Comparison of ENCODE assay signal across 1 cellular context in the genomic region with DNA sequence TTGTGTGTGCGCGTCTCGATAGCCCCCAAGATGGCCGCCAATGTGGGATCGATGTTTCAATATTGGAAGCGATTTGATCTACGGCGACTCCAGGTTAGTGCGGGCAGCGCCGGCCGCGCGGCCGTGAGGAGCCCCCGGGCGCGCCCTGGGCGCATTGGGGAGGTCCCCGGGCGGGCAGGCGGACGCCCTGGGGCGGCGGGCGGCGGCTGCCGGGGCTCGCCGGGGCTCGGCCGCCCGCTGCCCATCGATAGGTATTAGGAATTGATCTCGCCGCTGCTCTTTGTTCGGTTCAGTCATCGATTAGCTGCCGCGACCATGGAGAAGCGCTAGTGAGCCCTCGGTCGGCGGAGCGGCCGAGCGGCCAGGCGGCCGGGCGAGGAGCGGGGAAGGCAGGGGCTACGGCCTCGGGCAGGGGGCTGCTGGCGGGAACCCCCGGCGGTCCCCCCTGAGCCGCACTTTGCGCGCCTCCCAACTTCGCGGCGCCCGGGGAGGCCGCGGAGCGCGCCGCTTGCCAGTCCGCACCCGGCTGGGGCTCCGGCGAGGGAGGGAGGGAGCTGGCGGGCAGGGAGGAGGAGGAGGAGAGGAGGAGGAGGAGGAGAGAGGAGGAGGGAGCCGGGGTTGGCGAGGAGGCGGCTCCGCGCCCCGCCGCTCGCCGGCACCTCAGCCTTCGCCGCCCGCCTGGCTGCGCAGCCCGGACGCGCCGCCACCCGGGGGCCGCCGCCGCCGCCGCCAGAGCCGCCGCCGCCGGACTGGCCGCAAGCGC.
TF ChIP-seq lines count a peak whose summit lies in the region.

CUX2 (plus strand) TSS at position 18 of the 763 bp plus-strand sequence.

TF ChIP-seq in GM12878, 131 proteins besides CTCF, POLR2A, EP300 and RAD21 (continued from another document):
- TF ChIP-seq E2F8 (IDR thresholded peaks at IDR 0.05; ENCODE audit: low read depth, partially characterized antibody): no peak
- no peak for TF ChIP-seq ZSCAN29 (IDR thresholded peaks at IDR 0.05)
- TF ChIP-seq, protein P1, sequence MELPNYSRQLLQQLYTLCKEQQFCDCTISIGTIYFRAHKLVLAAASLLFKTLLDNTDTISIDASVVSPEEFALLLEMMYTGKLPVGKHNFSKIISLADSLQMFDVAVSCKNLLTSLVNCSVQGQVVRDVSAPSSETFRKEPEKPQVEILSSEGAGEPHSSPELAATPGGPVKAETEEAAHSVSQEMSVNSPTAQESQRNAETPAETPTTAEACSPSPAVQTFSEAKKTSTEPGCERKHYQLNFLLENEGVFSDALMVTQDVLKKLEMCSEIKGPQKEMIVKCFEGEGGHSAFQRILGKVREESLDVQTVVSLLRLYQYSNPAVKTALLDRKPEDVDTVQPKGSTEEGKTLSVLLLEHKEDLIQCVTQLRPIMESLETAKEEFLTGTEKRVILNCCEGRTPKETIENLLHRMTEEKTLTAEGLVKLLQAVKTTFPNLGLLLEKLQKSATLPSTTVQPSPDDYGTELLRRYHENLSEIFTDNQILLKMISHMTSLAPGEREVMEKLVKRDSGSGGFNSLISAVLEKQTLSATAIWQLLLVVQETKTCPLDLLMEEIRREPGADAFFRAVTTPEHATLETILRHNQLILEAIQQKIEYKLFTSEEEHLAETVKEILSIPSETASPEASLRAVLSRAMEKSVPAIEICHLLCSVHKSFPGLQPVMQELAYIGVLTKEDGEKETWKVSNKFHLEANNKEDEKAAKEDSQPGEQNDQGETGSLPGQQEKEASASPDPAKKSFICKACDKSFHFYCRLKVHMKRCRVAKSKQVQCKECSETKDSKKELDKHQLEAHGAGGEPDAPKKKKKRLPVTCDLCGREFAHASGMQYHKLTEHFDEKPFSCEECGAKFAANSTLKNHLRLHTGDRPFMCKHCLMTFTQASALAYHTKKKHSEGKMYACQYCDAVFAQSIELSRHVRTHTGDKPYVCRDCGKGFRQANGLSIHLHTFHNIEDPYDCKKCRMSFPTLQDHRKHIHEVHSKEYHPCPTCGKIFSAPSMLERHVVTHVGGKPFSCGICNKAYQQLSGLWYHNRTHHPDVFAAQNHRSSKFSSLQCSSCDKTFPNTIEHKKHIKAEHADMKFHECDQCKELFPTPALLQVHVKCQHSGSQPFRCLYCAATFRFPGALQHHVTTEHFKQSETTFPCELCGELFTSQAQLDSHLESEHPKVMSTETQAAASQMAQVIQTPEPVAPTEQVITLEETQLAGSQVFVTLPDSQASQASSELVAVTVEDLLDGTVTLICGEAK (IDR thresholded peaks at IDR 0.05; ENCODE audit: borderline replicate concordance): no peak
- TF ChIP-seq WRNIP1 (IDR thresholded peaks at IDR 0.05; ENCODE audit: borderline replicate concordance, low read depth, low read length): no peak
- no peak for TF ChIP-seq SKIL (IDR thresholded peaks at IDR 0.05; ENCODE audit: low read depth, poor library complexity, severe bottlenecking)
- no peak for TF ChIP-seq ASH2L (IDR thresholded peaks at IDR 0.05; ENCODE audit: borderline replicate concordance, low read depth)
- TF ChIP-seq, protein P2, sequence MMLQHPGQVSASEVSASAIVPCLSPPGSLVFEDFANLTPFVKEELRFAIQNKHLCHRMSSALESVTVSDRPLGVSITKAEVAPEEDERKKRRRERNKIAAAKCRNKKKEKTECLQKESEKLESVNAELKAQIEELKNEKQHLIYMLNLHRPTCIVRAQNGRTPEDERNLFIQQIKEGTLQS (IDR thresholded peaks at IDR 0.05; ENCODE audit: borderline replicate concordance, extremely low read depth, low read depth, low read length): no peak
- TF ChIP-seq, protein P3, sequence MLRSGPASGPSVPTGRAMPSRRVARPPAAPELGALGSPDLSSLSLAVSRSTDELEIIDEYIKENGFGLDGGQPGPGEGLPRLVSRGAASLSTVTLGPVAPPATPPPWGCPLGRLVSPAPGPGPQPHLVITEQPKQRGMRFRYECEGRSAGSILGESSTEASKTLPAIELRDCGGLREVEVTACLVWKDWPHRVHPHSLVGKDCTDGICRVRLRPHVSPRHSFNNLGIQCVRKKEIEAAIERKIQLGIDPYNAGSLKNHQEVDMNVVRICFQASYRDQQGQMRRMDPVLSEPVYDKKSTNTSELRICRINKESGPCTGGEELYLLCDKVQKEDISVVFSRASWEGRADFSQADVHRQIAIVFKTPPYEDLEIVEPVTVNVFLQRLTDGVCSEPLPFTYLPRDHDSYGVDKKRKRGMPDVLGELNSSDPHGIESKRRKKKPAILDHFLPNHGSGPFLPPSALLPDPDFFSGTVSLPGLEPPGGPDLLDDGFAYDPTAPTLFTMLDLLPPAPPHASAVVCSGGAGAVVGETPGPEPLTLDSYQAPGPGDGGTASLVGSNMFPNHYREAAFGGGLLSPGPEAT (IDR thresholded peaks at IDR 0.05; ENCODE audit: low read depth): no peak
- TF ChIP-seq MYB (IDR thresholded peaks at IDR 0.05; ENCODE audit: borderline replicate concordance, low read depth, low read length): no peak
- no peak for TF ChIP-seq HCFC1 (IDR thresholded peaks at IDR 0.05; ENCODE audit: low read length)
- TF ChIP-seq RELA (IDR thresholded peaks at IDR 0.05; ENCODE audit: borderline replicate concordance, partially characterized antibody): no peak
- no peak for TF ChIP-seq BACH1 (IDR thresholded peaks at IDR 0.05; ENCODE audit: borderline replicate concordance)
- TF ChIP-seq, protein P4, sequence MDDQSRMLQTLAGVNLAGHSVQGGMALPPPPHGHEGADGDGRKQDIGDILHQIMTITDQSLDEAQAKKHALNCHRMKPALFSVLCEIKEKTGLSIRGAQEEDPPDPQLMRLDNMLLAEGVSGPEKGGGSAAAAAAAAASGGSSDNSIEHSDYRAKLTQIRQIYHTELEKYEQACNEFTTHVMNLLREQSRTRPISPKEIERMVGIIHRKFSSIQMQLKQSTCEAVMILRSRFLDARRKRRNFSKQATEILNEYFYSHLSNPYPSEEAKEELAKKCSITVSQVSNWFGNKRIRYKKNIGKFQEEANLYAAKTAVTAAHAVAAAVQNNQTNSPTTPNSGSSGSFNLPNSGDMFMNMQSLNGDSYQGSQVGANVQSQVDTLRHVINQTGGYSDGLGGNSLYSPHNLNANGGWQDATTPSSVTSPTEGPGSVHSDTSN (IDR thresholded peaks at IDR 0.05; ENCODE audit: insufficient replicate concordance, low read depth, low read length): no peak
- TF ChIP-seq, protein P5, sequence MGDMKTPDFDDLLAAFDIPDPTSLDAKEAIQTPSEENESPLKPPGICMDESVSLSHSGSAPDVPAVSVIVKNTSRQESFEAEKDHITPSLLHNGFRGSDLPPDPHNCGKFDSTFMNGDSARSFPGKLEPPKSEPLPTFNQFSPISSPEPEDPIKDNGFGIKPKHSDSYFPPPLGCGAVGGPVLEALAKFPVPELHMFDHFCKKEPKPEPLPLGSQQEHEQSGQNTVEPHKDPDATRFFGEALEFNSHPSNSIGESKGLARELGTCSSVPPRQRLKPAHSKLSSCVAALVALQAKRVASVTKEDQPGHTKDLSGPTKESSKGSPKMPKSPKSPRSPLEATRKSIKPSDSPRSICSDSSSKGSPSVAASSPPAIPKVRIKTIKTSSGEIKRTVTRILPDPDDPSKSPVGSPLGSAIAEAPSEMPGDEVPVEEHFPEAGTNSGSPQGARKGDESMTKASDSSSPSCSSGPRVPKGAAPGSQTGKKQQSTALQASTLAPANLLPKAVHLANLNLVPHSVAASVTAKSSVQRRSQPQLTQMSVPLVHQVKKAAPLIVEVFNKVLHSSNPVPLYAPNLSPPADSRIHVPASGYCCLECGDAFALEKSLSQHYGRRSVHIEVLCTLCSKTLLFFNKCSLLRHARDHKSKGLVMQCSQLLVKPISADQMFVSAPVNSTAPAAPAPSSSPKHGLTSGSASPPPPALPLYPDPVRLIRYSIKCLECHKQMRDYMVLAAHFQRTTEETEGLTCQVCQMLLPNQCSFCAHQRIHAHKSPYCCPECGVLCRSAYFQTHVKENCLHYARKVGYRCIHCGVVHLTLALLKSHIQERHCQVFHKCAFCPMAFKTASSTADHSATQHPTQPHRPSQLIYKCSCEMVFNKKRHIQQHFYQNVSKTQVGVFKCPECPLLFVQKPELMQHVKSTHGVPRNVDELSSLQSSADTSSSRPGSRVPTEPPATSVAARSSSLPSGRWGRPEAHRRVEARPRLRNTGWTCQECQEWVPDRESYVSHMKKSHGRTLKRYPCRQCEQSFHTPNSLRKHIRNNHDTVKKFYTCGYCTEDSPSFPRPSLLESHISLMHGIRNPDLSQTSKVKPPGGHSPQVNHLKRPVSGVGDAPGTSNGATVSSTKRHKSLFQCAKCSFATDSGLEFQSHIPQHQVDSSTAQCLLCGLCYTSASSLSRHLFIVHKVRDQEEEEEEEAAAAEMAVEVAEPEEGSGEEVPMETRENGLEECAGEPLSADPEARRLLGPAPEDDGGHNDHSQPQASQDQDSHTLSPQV (IDR thresholded peaks at IDR 0.05): no peak
- 0 out of 2 replicates have a peak, but pooled peaks have one; percentile 62 for TF ChIP-seq HDAC2 (IDR thresholded peaks at IDR 0.05)
- no peak for TF ChIP-seq TARDBP (IDR thresholded peaks at IDR 0.05; ENCODE audit: borderline replicate concordance)
- no peak for TF ChIP-seq CREB1 (IDR thresholded peaks at IDR 0.05; ENCODE audit: low read depth)
- TF ChIP-seq, protein P6, sequence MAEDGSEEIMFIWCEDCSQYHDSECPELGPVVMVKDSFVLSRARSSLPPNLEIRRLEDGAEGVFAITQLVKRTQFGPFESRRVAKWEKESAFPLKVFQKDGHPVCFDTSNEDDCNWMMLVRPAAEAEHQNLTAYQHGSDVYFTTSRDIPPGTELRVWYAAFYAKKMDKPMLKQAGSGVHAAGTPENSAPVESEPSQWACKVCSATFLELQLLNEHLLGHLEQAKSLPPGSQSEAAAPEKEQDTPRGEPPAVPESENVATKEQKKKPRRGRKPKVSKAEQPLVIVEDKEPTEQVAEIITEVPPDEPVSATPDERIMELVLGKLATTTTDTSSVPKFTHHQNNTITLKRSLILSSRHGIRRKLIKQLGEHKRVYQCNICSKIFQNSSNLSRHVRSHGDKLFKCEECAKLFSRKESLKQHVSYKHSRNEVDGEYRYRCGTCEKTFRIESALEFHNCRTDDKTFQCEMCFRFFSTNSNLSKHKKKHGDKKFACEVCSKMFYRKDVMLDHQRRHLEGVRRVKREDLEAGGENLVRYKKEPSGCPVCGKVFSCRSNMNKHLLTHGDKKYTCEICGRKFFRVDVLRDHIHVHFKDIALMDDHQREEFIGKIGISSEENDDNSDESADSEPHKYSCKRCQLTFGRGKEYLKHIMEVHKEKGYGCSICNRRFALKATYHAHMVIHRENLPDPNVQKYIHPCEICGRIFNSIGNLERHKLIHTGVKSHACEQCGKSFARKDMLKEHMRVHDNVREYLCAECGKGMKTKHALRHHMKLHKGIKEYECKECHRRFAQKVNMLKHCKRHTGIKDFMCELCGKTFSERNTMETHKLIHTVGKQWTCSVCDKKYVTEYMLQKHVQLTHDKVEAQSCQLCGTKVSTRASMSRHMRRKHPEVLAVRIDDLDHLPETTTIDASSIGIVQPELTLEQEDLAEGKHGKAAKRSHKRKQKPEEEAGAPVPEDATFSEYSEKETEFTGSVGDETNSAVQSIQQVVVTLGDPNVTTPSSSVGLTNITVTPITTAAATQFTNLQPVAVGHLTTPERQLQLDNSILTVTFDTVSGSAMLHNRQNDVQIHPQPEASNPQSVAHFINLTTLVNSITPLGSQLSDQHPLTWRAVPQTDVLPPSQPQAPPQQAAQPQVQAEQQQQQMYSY (CRISPR knock-in tag; IDR thresholded peaks at IDR 0.05): no peak
- TF ChIP-seq ZZZ3 (IDR thresholded peaks at IDR 0.05; ENCODE audit: control insufficient read depth, insufficient read length, low read depth): no peak
- TF ChIP-seq, protein P7, sequence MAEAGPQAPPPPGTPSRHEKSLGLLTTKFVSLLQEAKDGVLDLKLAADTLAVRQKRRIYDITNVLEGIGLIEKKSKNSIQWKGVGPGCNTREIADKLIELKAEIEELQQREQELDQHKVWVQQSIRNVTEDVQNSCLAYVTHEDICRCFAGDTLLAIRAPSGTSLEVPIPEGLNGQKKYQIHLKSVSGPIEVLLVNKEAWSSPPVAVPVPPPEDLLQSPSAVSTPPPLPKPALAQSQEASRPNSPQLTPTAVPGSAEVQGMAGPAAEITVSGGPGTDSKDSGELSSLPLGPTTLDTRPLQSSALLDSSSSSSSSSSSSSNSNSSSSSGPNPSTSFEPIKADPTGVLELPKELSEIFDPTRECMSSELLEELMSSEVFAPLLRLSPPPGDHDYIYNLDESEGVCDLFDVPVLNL (IDR thresholded peaks at IDR 0.05; ENCODE audit: low read depth, low read length): no peak
- no peak for TF ChIP-seq RUNX3 (IDR thresholded peaks at IDR 0.05; ENCODE audit: low read length)
- no peak for TF ChIP-seq SIN3A (IDR thresholded peaks at IDR 0.05; ENCODE audit: low read depth, low read length)
- TF ChIP-seq HDAC6 (IDR thresholded peaks at IDR 0.05; ENCODE audit: unreplicated experiment): peak; percentile 86
- no peak for TF ChIP-seq TCF12 (IDR thresholded peaks at IDR 0.05; ENCODE audit: low read depth, low read length)
